In genomic region chr22:42062506-42063190, GRCh38 we compare ENCODE assay signal across 19 cellular contexts.
"Had no signal": no experiment of that assay in that cellular context is flagged by ENCODE, and none has a peak within 500 bp of the region (broad histone marks: within the 10 kb centered on the region; RNA-seq: fewer than 3 reads in every experiment).

No MANE protein-coding gene starts in this region.

- ATAC-seq: activated CD4-positive, alpha-beta T cell treated with anti-CD3 and anti-CD28 coated beads for 36 hours; activated CD8-positive, alpha-beta T cell treated with anti-CD3 and anti-CD28 coated beads, Interleukin-2, amount 10 ng/mL, durations not matched to agents 7 days and 5 days; left cardiac atrium; left ventricle myocardium superior; right cardiac atrium; stimulated activated effector memory CD8-positive, alpha-beta T cell treated with anti-CD3 and anti-CD28 coated beads, Interleukin-12 subunit alpha, Interleukin-12 subunit beta, amount 100 ng/mL, for 72 hours had no signal

- DNase-seq: activated CD4-positive, alpha-beta T cell treated with anti-CD3 and anti-CD28 coated beads for 36 hours; activated CD4-positive, CD25-positive, alpha-beta regulatory T cell; activated CD8-positive, alpha-beta T cell treated with anti-CD3 and anti-CD28 coated beads, Interleukin-2, amount 10 ng/mL, durations not matched to agents 7 days and 5 days; activated gamma-delta T cell treated with Interleukin-2 at 50 U/mL for 16 hours; activated T-cell treated with anti-CD3 and anti-CD28 coated beads, Interleukin-2, amount 50 U/mL, for 24 hours; central memory CD4-positive, alpha-beta T cell; effector memory CD4-positive, alpha-beta T cell; left cardiac atrium; left ventricle myocardium superior; naive B cell; occipital lobe; right cardiac atrium; stimulated activated CD4-positive, alpha-beta T cell treated with anti-CD3 and anti-CD28 coated beads, Interleukin-4, amount 100 ng/mL, for 1 hour had no signal

- H3K27me3 ChIP-seq: breast epithelium, upper lobe of left lung had no signal

- H3K4me1 ChIP-seq: breast epithelium, upper lobe of left lung had no signal

- H3K4me1 Mint-ChIP-seq: activated CD4-positive, alpha-beta T cell treated with anti-CD3 and anti-CD28 coated beads for 36 hours; activated naive CD4-positive, alpha-beta T cell treated with anti-CD3 and anti-CD28 coated beads, Interleukin-2, amount 50 U/mL, for 24 hours; mesothelial cell of epicardium had no signal

- H3K27ac ChIP-seq: breast epithelium, upper lobe of left lung had no signal

- H3K9me3 Mint-ChIP-seq: activated naive CD4-positive, alpha-beta T cell treated with anti-CD3 and anti-CD28 coated beads, Interleukin-2, amount 50 U/mL, for 24 hours; stimulated activated naive CD8-positive, alpha-beta T cell treated with anti-CD3 and anti-CD28 coated beads, Interleukin-15, Interleukin-2, amounts not matched to agents 100 ng/mL and 50 ng/mL, for 24 hours had no signal

- H3K4me3 Mint-ChIP-seq: activated CD4-positive, alpha-beta T cell treated with anti-CD3 and anti-CD28 coated beads for 36 hours; activated CD8-positive, alpha-beta T cell treated with anti-CD3 and anti-CD28 coated beads, Interleukin-2, amount 10 ng/mL, durations not matched to agents 7 days and 5 days; activated naive CD4-positive, alpha-beta T cell treated with anti-CD3 and anti-CD28 coated beads, Interleukin-2, amount 50 U/mL, for 24 hours; activated T-cell treated with anti-CD3 and anti-CD28 coated beads, Interleukin-2, amount 50 U/mL, for 24 hours; mesothelial cell of epicardium; stimulated activated effector memory CD8-positive, alpha-beta T cell treated with anti-CD3 and anti-CD28 coated beads, Interleukin-12 subunit alpha, Interleukin-12 subunit beta, amount 100 ng/mL, for 72 hours; stimulated activated naive CD8-positive, alpha-beta T cell treated with anti-CD3 and anti-CD28 coated beads, Interleukin-15, Interleukin-2, amounts not matched to agents 100 ng/mL and 50 ng/mL, for 24 hours had no signal

- H3K27ac Mint-ChIP-seq: activated CD4-positive, alpha-beta T cell treated with anti-CD3 and anti-CD28 coated beads for 36 hours; activated CD8-positive, alpha-beta T cell treated with anti-CD3 and anti-CD28 coated beads, Interleukin-2, amount 10 ng/mL, durations not matched to agents 7 days and 5 days; activated naive CD4-positive, alpha-beta T cell treated with anti-CD3 and anti-CD28 coated beads, Interleukin-2, amount 50 U/mL, for 24 hours; activated T-cell treated with anti-CD3 and anti-CD28 coated beads, Interleukin-2, amount 50 U/mL, for 24 hours; mesothelial cell of epicardium; stimulated activated effector memory CD8-positive, alpha-beta T cell treated with anti-CD3 and anti-CD28 coated beads, Interleukin-12 subunit alpha, Interleukin-12 subunit beta, amount 100 ng/mL, for 72 hours; stimulated activated naive CD8-positive, alpha-beta T cell treated with anti-CD3 and anti-CD28 coated beads, Interleukin-15, Interleukin-2, amounts not matched to agents 100 ng/mL and 50 ng/mL, for 24 hours had no signal

- H3K4me3 ChIP-seq: breast epithelium, upper lobe of left lung had no signal

- H3K27me3 Mint-ChIP-seq: activated CD4-positive, alpha-beta T cell treated with anti-CD3 and anti-CD28 coated beads for 36 hours; activated naive CD4-positive, alpha-beta T cell treated with anti-CD3 and anti-CD28 coated beads, Interleukin-2, amount 50 U/mL, for 24 hours; activated T-cell treated with anti-CD3 and anti-CD28 coated beads, Interleukin-2, amount 50 U/mL, for 24 hours; naive B cell; stimulated activated naive CD8-positive, alpha-beta T cell treated with anti-CD3 and anti-CD28 coated beads, Interleukin-15, Interleukin-2, amounts not matched to agents 100 ng/mL and 50 ng/mL, for 24 hours had no signal

- H3K9me3 ChIP-seq: breast epithelium, upper lobe of left lung had no signal

- H3K36me3 ChIP-seq: breast epithelium had no signal
